Comparison of ENCODE assay signal across 22 cellular contexts in the genomic region with DNA sequence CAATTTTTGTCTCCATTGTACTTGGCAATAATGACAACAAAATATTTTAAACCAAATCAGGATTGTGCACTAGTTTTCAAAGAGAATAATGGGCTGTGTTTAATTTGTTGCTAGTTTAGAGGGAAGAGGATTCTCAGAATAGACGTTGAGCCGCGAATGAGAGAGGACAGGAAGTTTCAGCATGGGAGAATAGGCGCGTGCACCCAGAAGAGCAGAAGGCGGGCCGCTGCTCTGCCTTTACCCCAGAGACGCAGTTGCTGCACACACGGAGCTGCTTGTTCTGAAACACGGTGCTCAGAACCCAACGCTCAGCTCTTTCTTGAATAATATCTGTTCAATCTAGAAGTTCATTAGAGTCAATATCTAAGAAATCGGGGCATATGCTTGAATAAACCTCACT.
DNase-seq lines count a peak whose midpoint lies in the region; ATAC-seq, FAIRE-seq and TF ChIP-seq lines count a peak whose summit lies in the region.
"Had no signal": no experiment of that assay in that cellular context is flagged by ENCODE, and none has a peak within 500 bp of the region (broad histone marks: within the 10 kb centered on the region; RNA-seq: fewer than 3 reads in every experiment).

No MANE protein-coding gene starts in this region.

- H3K4me3 ChIP-seq in dorsolateral prefrontal cortex = no peak overlapping the region
- H3K4me3 ChIP-seq in trophoblast cell (ENCODE audit: low read depth, low read length) = no peak overlapping the region

- DNase-seq in NCI-H1436 (lab: John Stamatoyannopoulos, UW) (peak; percentile 29), NCI-H1436 treated with DMSO at 0.1 percent for 48 hours (lab: John Stamatoyannopoulos, UW) (no peak), NCI-H1694 (lab: John Stamatoyannopoulos, UW) (peak; percentile 25), dorsolateral prefrontal cortex (peak in 2 of 10 donors; percentile 52 to 58), trophoblast cell (no peak), RCC 7860 (ENCODE audit: low spot score) (no peak), NCI-H345 (lab: John Stamatoyannopoulos, UW) (no peak)
- DNase-seq: 8988T; ACHN; CD4-positive, alpha-beta T cell; H7; NCI-H1048; NCI-H1417 treated with DMSO at 0.1 percent for 48 hours; NCI-H2029; NCI-H226; NCI-H748 treated with DMSO at 0.1 percent for 48 hours; PC-3; T-cell had no signal

- no peak overlapping the region for H2BK120ac ChIP-seq in trophoblast cell (ENCODE audit: insufficient read depth, low read length, poor library complexity)

- H3K27ac ChIP-seq in dorsolateral prefrontal cortex (peak overlapping the region in 42 of 59 donors; percentile 1 to 78 (median 58)), trophoblast cell (ENCODE audit: low read depth, low read length) (no peak overlapping the region)
- H3K27ac ChIP-seq: HL-60 had no signal

- H3K4me2 ChIP-seq in trophoblast cell (ENCODE audit: low read length) = no peak overlapping the region

- H3K14ac ChIP-seq in trophoblast cell (ENCODE audit: low read length) = no peak overlapping the region

- no peak for TF ChIP-seq CTCF in dorsolateral prefrontal cortex (IDR thresholded peaks at IDR 0.05 in 54 of 56, conservative IDR thresholded peaks at IDR 0.05 in 2 of 56; ENCODE audit: low read depth in 1 of 56, partially characterized antibody in 56 of 56)

- H2AK5ac ChIP-seq in trophoblast cell (ENCODE audit: low read length) = no peak overlapping the region

- H4K12ac ChIP-seq in trophoblast cell (ENCODE audit: low read depth, low read length) = no peak overlapping the region

- WGBS in trophoblast cell (ENCODE audit: extremely low coverage, insufficient coverage, insufficient read length) = no CpG with 5 or more reads among the region's 12 CpGs

- H3K79me1 ChIP-seq in trophoblast cell (ENCODE audit: low read length) = peaks cover 9% of the 10 kb centered on the region

- no peaks in the 10 kb centered on the region for H3K9me3 ChIP-seq in trophoblast cell (ENCODE audit: insufficient read depth, low read depth, low read length)

- H3K36me3 ChIP-seq in trophoblast cell (ENCODE audit: control insufficient read depth in 1 of 2, insufficient read depth in 2 of 2, low read length in 2 of 2) = no peaks in the 10 kb centered on the region

- H3K18ac ChIP-seq in trophoblast cell (ENCODE audit: low read length) = no peak overlapping the region

- H2BK12ac ChIP-seq in trophoblast cell (ENCODE audit: low read length) = no peak overlapping the region

- H2BK5ac ChIP-seq in trophoblast cell (ENCODE audit: low read depth, low read length, poor library complexity) = peak overlapping the region; percentile 16

- no peak for FAIRE-seq in RCC 7860 (lab: Jason Lieb, UNC)
- FAIRE-seq: GM12892, GM19239 had no signal

- peaks cover 0 to 10% (median 0%) of the 10 kb centered on the region in 45 donors for H3K27me3 ChIP-seq in dorsolateral prefrontal cortex
- H3K27me3 ChIP-seq in trophoblast cell (ENCODE audit: insufficient read depth, low read length) = no peaks in the 10 kb centered on the region

- peak overlapping the region; percentile 45 for H4K91ac ChIP-seq in trophoblast cell (ENCODE audit: low read depth, low read length)

- H2AFZ ChIP-seq in trophoblast cell (ENCODE audit: insufficient read depth, low read length, poor library complexity) = no peak overlapping the region

- intact Hi-C loops in dorsolateral prefrontal cortex (cut with DNase I) = loop anchor here in 1 of 2 donors (10.0 kb wide), 1 partner anchor 93 kb away; no protein-coding TSS in a partner anchor

- no peak overlapping the region for H3K23ac ChIP-seq in trophoblast cell (ENCODE audit: low read length)

- no peak overlapping the region for H3K9ac ChIP-seq in trophoblast cell (ENCODE audit: low read length)

- no peak overlapping the region for H3K4ac ChIP-seq in trophoblast cell (ENCODE audit: low read depth, low read length)

- H3K4me1 ChIP-seq in trophoblast cell (ENCODE audit: control insufficient read depth in 1 of 2, insufficient read depth in 2 of 2, low read length in 2 of 2) = peaks cover 26 to 28% of the 10 kb centered on the region in 2 experiments

- no peak overlapping the region for H4K8ac ChIP-seq in trophoblast cell (ENCODE audit: low read depth, low read length)

- peaks cover 2% of the 10 kb centered on the region for H3K79me2 ChIP-seq in trophoblast cell (ENCODE audit: control insufficient read depth, insufficient read depth, low read length, poor library complexity)

- ATAC-seq in GM19463 (IDR thresholded peaks at IDR 0.05; ENCODE audit: unreplicated experiment) = no peak
- ATAC-seq: PC-3, T-cell had no signal

Comparison
In these comparisons a context has a peak if more than half of its experiments do, and no peak if none do; other contexts are left out.
1. DNase-seq: peak in NCI-H1436 (single experiment) and NCI-H1694 (single experiment); none in NCI-H1436 treated with DMSO at 0.1 percent for 48 hours (single experiment), trophoblast cell (0 of 2), RCC 7860 (single experiment) and NCI-H345 (single experiment).